Comparison of ENCODE assay signal across 8 cellular contexts in genomic region chr7:115177832-115178231, GRCh38.
"Had no signal": no experiment of that assay in that cellular context is flagged by ENCODE, and none has a peak within 500 bp of the region (broad histone marks: within the 10 kb centered on the region; RNA-seq: fewer than 3 reads in every experiment).

No MANE protein-coding gene starts in this region.

- H3K4me3 ChIP-seq: GM12878 had no signal

- ATAC-seq: GM12878 had no signal

- FAIRE-seq: G401.6, GM12878, GM12891, GM12892, GM18507, GM19239 had no signal

- DNase-seq: GDM1, GF-D8 had no signal
